In the genomic region with DNA sequence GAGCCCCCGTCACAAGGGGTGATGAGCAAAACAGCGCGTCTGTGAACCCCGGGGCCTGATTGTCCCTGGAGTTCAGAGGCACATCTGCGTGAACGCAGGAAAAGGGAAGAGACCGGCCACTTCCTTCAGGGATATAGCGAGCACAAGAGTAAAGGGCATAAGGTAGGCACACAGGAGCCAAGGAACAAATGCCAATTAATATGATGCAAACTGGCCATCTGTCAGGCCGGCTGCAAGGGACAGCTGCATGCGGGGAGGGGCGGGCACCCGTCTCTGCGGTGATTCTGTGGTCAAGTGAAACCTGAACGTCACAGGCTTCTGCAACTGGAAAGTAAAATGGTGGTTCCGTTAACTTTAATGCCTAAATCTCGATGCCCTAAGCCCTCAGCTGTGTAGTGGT, we compare ENCODE assay signal across 25 cellular contexts.
DNase-seq lines count a peak whose midpoint lies in the region; TF ChIP-seq lines count a peak whose summit lies in the region.
"Had no signal": no experiment of that assay in that cellular context is flagged by ENCODE, and none has a peak within 500 bp of the region (broad histone marks: within the 10 kb centered on the region; RNA-seq: fewer than 3 reads in every experiment).

No MANE protein-coding gene starts in this region.

- peak overlapping the region in 49 of 59 donors; percentile 5 to 82 (median 64) for H3K27ac ChIP-seq in dorsolateral prefrontal cortex
- H3K27ac ChIP-seq in substantia nigra (ENCODE audit: low read depth, low read length, poor library complexity, severe bottlenecking) = peak overlapping the region; percentile 42
- H3K27ac ChIP-seq: cardiac muscle cell, left lung, pancreas, right atrium auricular region, uterus had no signal

- H3K27me3 ChIP-seq in dorsolateral prefrontal cortex = peaks cover 0 to 7% (median 0%) of the 10 kb centered on the region in 45 donors
- H3K27me3 ChIP-seq: cardiac muscle cell, pancreas, right atrium auricular region, uterus had no signal

- DNase-seq in NCI-H146 (lab: John Stamatoyannopoulos, UW) = peak; percentile 8
- DNase-seq in NCI-H146 treated with DMSO at 0.1 percent for 48 hours (lab: John Stamatoyannopoulos, UW; ENCODE audit: unreplicated experiment) = no peak
- DNase-seq in NCI-H82 treated with DMSO at 0.1 percent for 48 hours (lab: John Stamatoyannopoulos, UW; ENCODE audit: unreplicated experiment) = peak; percentile 50
- peak in 2 of 10 donors; percentile 57 to 61 for DNase-seq in dorsolateral prefrontal cortex
- DNase-seq in substantia nigra (lab: John Stamatoyannopoulos, UW) = peak in 11 of 49 donors; percentile 13 to 46 (median 33)
- DNase-seq in NCI-H1092 treated with DMSO at 0.1 percent for 48 hours (lab: John Stamatoyannopoulos, UW) = no peak
- no peak for DNase-seq in effector CD8-positive, alpha-beta T cell (lab: John Stamatoyannopoulos, UW)
- DNase-seq in retina = no peak
- DNase-seq: 8988T; activated CD4-positive, alpha-beta T cell treated with anti-CD3 and anti-CD28 coated beads, Interleukin-2, amount 50 U/mL, for 1 hour; activated CD4-positive, CD25-positive, alpha-beta regulatory T cell; activated gamma-delta T cell; activated naive CD8-positive, alpha-beta T cell treated with anti-CD3 and anti-CD28 coated beads, Interleukin-2, amount 10 ng/mL, durations not matched to agents 7 days and 5 days; activated T-cell treated with anti-CD3 and anti-CD28 coated beads, Interleukin-2, amount 50 U/mL, for 24 hours; left lung; NCI-H1417 treated with DMSO at 0.1 percent for 48 hours; NCI-H526; pancreas; SK-N-SH; stimulated activated CD4-positive, alpha-beta T cell treated with anti-CD3 and anti-CD28 coated beads, Interleukin-1b, Interleukin-23, amount 100 ng/mL, for 48 hours; stimulated activated naive CD8-positive, alpha-beta T cell treated with anti-CD3 and anti-CD28 coated beads, Interleukin-15, Interleukin-2, amounts not matched to agents 100 U/mL and 50 U/mL, for 24 hours; uterus had no signal

- intact Hi-C loops in dorsolateral prefrontal cortex (cut with DNase I) = no loop called here

- no peak overlapping the region for H3K4me3 ChIP-seq in dorsolateral prefrontal cortex
- H3K4me3 ChIP-seq: cardiac muscle cell, GM12878, left lung, pancreas, right atrium auricular region, uterus had no signal

- no peak for TF ChIP-seq CTCF in dorsolateral prefrontal cortex (IDR thresholded peaks at IDR 0.05 in 54 of 56, conservative IDR thresholded peaks at IDR 0.05 in 2 of 56; ENCODE audit: low read depth in 1 of 56, partially characterized antibody in 56 of 56)

Comparison
In these comparisons a context has a peak if more than half of its experiments do, and no peak if none do; other contexts are left out.
1. DNase-seq: peak in NCI-H146 (single experiment) and NCI-H82 treated with DMSO at 0.1 percent for 48 hours (single experiment); none in NCI-H146 treated with DMSO at 0.1 percent for 48 hours (single experiment), NCI-H1092 treated with DMSO at 0.1 percent for 48 hours (single experiment), effector CD8-positive, alpha-beta T cell (single experiment) and retina (single experiment).